Comparison of ENCODE assay signal across 21 cellular contexts in genomic region chr11:87236368-87236767, GRCh38.
A peak's percentile ranks its signal among the peaks of the same experiment; 100 is the strongest.
DNase-seq lines count a peak whose midpoint lies in the region; ATAC-seq and TF ChIP-seq lines count a peak whose summit lies in the region.
"Had no signal": no experiment of that assay in that cellular context is flagged by ENCODE, and none has a peak within 500 bp of the region (broad histone marks: within the 10 kb centered on the region; RNA-seq: fewer than 3 reads in every experiment).

No MANE protein-coding gene starts in this region.

- intact Hi-C loops in ascending aorta (cut with DNase I): no loop called here
- intact Hi-C loops in A673 (cut with micrococcal nuclease; ENCODE audit: unreplicated experiment): no loop called here

- no TSS peak for BruUV-seq in A673 (replicated peaks; lab: Mats Ljungman, UMichigan)

- H3K36me3 ChIP-seq in ascending aorta (no peaks in the 10 kb centered on the region), A673 (ENCODE audit: insufficient read depth, low read length, poor library complexity, severe bottlenecking) (peaks cover 12% of the 10 kb centered on the region)
- H3K36me3 ChIP-seq: BE2C had no signal

- CTCF ChIA-PET in A673 (lab: Charles Lee): no interaction called here

- POLR2A ChIA-PET in A673 (lab: Charles Lee; ENCODE audit: low non-redundant PET): interaction anchor here (0.7 kb wide), 1 partner anchor 19 kb away, joined by 4 read pairs; no protein-coding TSS in a partner anchor

- no peaks in the 10 kb centered on the region for H3K27me3 ChIP-seq in ascending aorta
- no peaks in the 10 kb centered on the region for H3K27me3 ChIP-seq in foreskin keratinocyte
- no peaks in the 10 kb centered on the region for H3K27me3 ChIP-seq in A673 (replicated peaks; ENCODE audit: insufficient read depth, low read depth, low read length, poor library complexity)
- H3K27me3 ChIP-seq: BE2C had no signal

- DNase-seq in HT1080 (ENCODE audit: low read depth): peak; percentile 10
- DNase-seq in ascending aorta (ENCODE audit: low spot score in 2 of 2): no peak
- no peak for DNase-seq in foreskin keratinocyte
- no peak for DNase-seq in D341Med (ENCODE audit: low spot score)
- no peak for DNase-seq in activated naive CD4-positive, alpha-beta T cell treated with anti-CD3 and anti-CD28 coated beads, Interleukin-2, amount 50 U/mL, for 16 hours
- no peak for DNase-seq in A673 (ENCODE audit: low spot score)
- DNase-seq: BE2C; Calu3; CD4-positive, alpha-beta memory T cell; DND-41; GF-D8; GOT3; Kasumi-1; NCI-H1105 treated with DMSO at 0.1 percent for 48 hours; NCI-H187 treated with DMSO at 0.1 percent for 48 hours; NCI-H345; NCI-H526 treated with DMSO at 0.1 percent for 48 hours; NK-92 treated with Interleukin-12 subunit alpha and Interleukin-12 subunit beta, amount 100 ng/mL, for 24 hours; RPMI8226; SIG-M5 had no signal

- peaks cover 8 to 15% of the 10 kb centered on the region in 2 donors for H3K9me3 ChIP-seq in ascending aorta
- peaks cover 25% of the 10 kb centered on the region for H3K9me3 ChIP-seq in A673 (ENCODE audit: low read depth, low read length, poor library complexity, severe bottlenecking)
- H3K9me3 ChIP-seq: BE2C had no signal

- peak overlapping the region; percentile 34 to 44 for H3K27ac ChIP-seq in ascending aorta
- no peak overlapping the region for H3K27ac ChIP-seq in foreskin keratinocyte
- H3K27ac ChIP-seq in A673 (ENCODE audit: low read depth, low read length, poor library complexity, severe bottlenecking): no peak overlapping the region

- peaks cover 3 to 27% of the 10 kb centered on the region in 2 donors for H3K4me1 ChIP-seq in ascending aorta
- no peaks in the 10 kb centered on the region for H3K4me1 ChIP-seq in foreskin keratinocyte
- H3K4me1 ChIP-seq in A673 (ENCODE audit: insufficient read depth, low read length, poor library complexity, severe bottlenecking): peaks cover 30% of the 10 kb centered on the region
- H3K4me1 ChIP-seq: BE2C had no signal

- ATAC-seq in foreskin keratinocyte: peak; percentile 27
- no peak for ATAC-seq in activated CD4-positive, CD25-positive, alpha-beta regulatory T cell treated with anti-CD3 and anti-CD28 coated beads, Interleukin-2, amount 50 U/mL, for 24 hours

- TF ChIP-seq CTCF in ascending aorta (IDR thresholded peaks at IDR 0.05) (no peak), foreskin keratinocyte (conservative IDR thresholded peaks at IDR 0.05) (no peak), A673 (conservative IDR thresholded peaks at IDR 0.05; ENCODE audit: low read depth, low read length) (no peak)

- H3K4me3 ChIP-seq in ascending aorta (no peak overlapping the region), A673 (ENCODE audit: low read depth, low read length, poor library complexity, severe bottlenecking) (no peak overlapping the region)

Comparison
In these comparisons a context has a peak if more than half of its experiments do, and no peak if none do; other contexts are left out.
1. H3K27ac ChIP-seq: peak in ascending aorta (2 of 2); none in foreskin keratinocyte (single experiment) and A673 (single experiment).